ENCODE assay signal across 1 cellular context in the genomic region with DNA sequence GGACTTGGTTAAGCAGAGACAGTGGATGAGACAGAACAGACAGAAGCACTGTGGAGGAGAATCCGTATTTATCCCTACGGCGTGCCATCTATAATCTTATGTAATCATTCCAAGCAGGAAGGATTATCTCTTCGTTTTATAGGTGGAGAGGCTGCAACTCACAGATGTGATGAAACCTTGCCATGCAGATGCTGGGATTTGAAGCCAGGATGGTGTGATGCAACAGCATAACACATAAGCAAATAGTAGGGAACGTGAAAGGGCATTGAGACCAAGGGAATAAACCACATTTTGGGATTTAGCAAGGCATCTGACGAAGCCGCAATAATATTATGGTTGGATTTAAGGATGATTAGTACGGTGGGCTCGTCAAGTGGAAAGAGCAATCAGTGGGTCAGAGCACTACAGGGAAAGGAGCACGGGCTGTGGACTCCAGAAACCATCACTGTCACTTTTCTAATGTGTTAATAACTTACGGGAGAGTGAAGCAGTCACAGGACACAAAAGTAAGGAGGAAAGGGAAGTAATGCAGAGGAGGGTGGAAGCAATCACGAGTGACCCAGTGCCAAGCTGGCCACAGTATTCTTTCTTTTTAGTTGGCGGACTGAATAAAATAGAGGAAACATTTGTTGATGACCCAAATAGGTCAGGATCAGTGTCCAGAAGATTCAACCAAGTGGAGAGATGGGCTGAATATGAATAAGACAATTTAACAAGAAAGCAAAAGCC.
TF ChIP-seq lines count a peak whose summit lies in the region.

No MANE protein-coding gene starts in this region.

TF ChIP-seq in WTC11, 78 proteins besides CTCF, POLR2A, EP300 and RAD21 (continued from another document):
- TF ChIP-seq NR3C1 (CRISPR knock-in tag; conservative IDR thresholded peaks at IDR 0.05; ENCODE audit: low read depth) = no peak
- TF ChIP-seq, protein P1, sequence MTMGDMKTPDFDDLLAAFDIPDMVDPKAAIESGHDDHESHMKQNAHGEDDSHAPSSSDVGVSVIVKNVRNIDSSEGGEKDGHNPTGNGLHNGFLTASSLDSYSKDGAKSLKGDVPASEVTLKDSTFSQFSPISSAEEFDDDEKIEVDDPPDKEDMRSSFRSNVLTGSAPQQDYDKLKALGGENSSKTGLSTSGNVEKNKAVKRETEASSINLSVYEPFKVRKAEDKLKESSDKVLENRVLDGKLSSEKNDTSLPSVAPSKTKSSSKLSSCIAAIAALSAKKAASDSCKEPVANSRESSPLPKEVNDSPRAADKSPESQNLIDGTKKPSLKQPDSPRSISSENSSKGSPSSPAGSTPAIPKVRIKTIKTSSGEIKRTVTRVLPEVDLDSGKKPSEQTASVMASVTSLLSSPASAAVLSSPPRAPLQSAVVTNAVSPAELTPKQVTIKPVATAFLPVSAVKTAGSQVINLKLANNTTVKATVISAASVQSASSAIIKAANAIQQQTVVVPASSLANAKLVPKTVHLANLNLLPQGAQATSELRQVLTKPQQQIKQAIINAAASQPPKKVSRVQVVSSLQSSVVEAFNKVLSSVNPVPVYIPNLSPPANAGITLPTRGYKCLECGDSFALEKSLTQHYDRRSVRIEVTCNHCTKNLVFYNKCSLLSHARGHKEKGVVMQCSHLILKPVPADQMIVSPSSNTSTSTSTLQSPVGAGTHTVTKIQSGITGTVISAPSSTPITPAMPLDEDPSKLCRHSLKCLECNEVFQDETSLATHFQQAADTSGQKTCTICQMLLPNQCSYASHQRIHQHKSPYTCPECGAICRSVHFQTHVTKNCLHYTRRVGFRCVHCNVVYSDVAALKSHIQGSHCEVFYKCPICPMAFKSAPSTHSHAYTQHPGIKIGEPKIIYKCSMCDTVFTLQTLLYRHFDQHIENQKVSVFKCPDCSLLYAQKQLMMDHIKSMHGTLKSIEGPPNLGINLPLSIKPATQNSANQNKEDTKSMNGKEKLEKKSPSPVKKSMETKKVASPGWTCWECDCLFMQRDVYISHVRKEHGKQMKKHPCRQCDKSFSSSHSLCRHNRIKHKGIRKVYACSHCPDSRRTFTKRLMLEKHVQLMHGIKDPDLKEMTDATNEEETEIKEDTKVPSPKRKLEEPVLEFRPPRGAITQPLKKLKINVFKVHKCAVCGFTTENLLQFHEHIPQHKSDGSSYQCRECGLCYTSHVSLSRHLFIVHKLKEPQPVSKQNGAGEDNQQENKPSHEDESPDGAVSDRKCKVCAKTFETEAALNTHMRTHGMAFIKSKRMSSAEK (CRISPR knock-in tag; IDR thresholded peaks at IDR 0.05; ENCODE audit: borderline replicate concordance) = no peak
- no peak for TF ChIP-seq NFYB (CRISPR knock-in tag; conservative IDR thresholded peaks at IDR 0.05; ENCODE audit: low read depth)
- TF ChIP-seq, protein P2, sequence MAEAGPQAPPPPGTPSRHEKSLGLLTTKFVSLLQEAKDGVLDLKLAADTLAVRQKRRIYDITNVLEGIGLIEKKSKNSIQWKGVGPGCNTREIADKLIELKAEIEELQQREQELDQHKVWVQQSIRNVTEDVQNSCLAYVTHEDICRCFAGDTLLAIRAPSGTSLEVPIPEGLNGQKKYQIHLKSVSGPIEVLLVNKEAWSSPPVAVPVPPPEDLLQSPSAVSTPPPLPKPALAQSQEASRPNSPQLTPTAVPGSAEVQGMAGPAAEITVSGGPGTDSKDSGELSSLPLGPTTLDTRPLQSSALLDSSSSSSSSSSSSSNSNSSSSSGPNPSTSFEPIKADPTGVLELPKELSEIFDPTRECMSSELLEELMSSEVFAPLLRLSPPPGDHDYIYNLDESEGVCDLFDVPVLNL (CRISPR knock-in tag; IDR thresholded peaks at IDR 0.05; ENCODE audit: borderline replicate concordance, low read depth) = no peak
- TF ChIP-seq, protein P3, sequence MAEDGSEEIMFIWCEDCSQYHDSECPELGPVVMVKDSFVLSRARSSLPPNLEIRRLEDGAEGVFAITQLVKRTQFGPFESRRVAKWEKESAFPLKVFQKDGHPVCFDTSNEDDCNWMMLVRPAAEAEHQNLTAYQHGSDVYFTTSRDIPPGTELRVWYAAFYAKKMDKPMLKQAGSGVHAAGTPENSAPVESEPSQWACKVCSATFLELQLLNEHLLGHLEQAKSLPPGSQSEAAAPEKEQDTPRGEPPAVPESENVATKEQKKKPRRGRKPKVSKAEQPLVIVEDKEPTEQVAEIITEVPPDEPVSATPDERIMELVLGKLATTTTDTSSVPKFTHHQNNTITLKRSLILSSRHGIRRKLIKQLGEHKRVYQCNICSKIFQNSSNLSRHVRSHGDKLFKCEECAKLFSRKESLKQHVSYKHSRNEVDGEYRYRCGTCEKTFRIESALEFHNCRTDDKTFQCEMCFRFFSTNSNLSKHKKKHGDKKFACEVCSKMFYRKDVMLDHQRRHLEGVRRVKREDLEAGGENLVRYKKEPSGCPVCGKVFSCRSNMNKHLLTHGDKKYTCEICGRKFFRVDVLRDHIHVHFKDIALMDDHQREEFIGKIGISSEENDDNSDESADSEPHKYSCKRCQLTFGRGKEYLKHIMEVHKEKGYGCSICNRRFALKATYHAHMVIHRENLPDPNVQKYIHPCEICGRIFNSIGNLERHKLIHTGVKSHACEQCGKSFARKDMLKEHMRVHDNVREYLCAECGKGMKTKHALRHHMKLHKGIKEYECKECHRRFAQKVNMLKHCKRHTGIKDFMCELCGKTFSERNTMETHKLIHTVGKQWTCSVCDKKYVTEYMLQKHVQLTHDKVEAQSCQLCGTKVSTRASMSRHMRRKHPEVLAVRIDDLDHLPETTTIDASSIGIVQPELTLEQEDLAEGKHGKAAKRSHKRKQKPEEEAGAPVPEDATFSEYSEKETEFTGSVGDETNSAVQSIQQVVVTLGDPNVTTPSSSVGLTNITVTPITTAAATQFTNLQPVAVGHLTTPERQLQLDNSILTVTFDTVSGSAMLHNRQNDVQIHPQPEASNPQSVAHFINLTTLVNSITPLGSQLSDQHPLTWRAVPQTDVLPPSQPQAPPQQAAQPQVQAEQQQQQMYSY (CRISPR knock-in tag; IDR thresholded peaks at IDR 0.05) = no peak
- TF ChIP-seq MYBL2 (CRISPR knock-in tag; IDR thresholded peaks at IDR 0.05) = no peak
- no peak for TF ChIP-seq TEAD4 (CRISPR knock-in tag; IDR thresholded peaks at IDR 0.05)
- TF ChIP-seq EMX1 (CRISPR knock-in tag; IDR thresholded peaks at IDR 0.05) = no peak
- TF ChIP-seq, protein P4, sequence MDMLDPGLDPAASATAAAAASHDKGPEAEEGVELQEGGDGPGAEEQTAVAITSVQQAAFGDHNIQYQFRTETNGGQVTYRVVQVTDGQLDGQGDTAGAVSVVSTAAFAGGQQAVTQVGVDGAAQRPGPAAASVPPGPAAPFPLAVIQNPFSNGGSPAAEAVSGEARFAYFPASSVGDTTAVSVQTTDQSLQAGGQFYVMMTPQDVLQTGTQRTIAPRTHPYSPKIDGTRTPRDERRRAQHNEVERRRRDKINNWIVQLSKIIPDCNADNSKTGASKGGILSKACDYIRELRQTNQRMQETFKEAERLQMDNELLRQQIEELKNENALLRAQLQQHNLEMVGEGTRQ (CRISPR knock-in tag; IDR thresholded peaks at IDR 0.05) = no peak
- TF ChIP-seq ATF2 (CRISPR knock-in tag; IDR thresholded peaks at IDR 0.05; ENCODE audit: borderline replicate concordance, low read depth) = no peak
- TF ChIP-seq NR1H2 (CRISPR knock-in tag; IDR thresholded peaks at IDR 0.05) = no peak
- no peak for TF ChIP-seq NR2C2 (CRISPR knock-in tag; IDR thresholded peaks at IDR 0.05)
TF ChIP-seq in WTC11: peak in this region for 0.
